In genomic region chr3:30342319-30343060, GRCh38 we compare ENCODE assay signal across 9 cellular contexts.
DNase-seq lines count a peak whose midpoint lies in the region; ATAC-seq and TF ChIP-seq lines count a peak whose summit lies in the region.
"Had no signal": no experiment of that assay in that cellular context is flagged by ENCODE, and none has a peak within 500 bp of the region (broad histone marks: within the 10 kb centered on the region; RNA-seq: fewer than 3 reads in every experiment).

No MANE protein-coding gene starts in this region.

- DNase-seq in colonic mucosa (peak; percentile 59), mucosa of gallbladder (ENCODE audit: low spot score) (peak; percentile 70), GM13976 (ENCODE audit: low spot score) (no peak), ecto neural progenitor cell (ENCODE audit: low spot score) (no peak)
- DNase-seq: activated CD4-positive, alpha-beta T cell treated with anti-CD3 and anti-CD28 coated beads, Interleukin-2, amount 50 U/mL, for 4 hours had no signal

- intact Hi-C loops in colonic mucosa (cut with DNase I) = no loop called here

- H3K36me3 ChIP-seq in ACC112 (ENCODE audit: insufficient read depth, low read length) (no peaks in the 10 kb centered on the region), colonic mucosa (no peaks in the 10 kb centered on the region)

- H2AFZ ChIP-seq in ACC112 (ENCODE audit: low read length, unreplicated experiment) = peak overlapping the region; percentile 2

- no peak for ATAC-seq in HG03108 (IDR thresholded peaks at IDR 0.05; ENCODE audit: unreplicated experiment)
- ATAC-seq in GM18517 (IDR thresholded peaks at IDR 0.05; ENCODE audit: unreplicated experiment) = no peak

- peak overlapping the region; percentile 30; the same call in 1 of the 2 replicates for H3K4me3 ChIP-seq in ACC112 (ENCODE audit: low read depth, low read length)
- H3K4me3 ChIP-seq in colonic mucosa = no peak overlapping the region

- TF ChIP-seq RAD21 in Ishikawa (IDR thresholded peaks at IDR 0.05; ENCODE audit: low read depth) = no peak; the same call in 1 of the 2 replicates

- no peak overlapping the region for H3K9ac ChIP-seq in colonic mucosa (ENCODE audit: low read depth in 2 of 2, low read length in 2 of 2)

- in situ Hi-C loops in GM13976 (cut with MboI; ENCODE audit: low sequenced_read_pairs, unreplicated experiment) = no loop called here

- TF ChIP-seq EP300 in Ishikawa (IDR thresholded peaks at IDR 0.05; ENCODE audit: borderline replicate concordance) = peak; percentile 74; the same call in 1 of the 2 replicates

- H3K27me3 ChIP-seq in ACC112 (ENCODE audit: insufficient read depth, low read length) (no peaks in the 10 kb centered on the region), colonic mucosa (no peaks in the 10 kb centered on the region)

- no peaks in the 10 kb centered on the region for H3K9me3 ChIP-seq in colonic mucosa

- peak overlapping the region; percentile 97 for H3K27ac ChIP-seq in ACC112 (ENCODE audit: low read depth, low read length)
- H3K27ac ChIP-seq in colonic mucosa = no peak overlapping the region

- TF ChIP-seq CTCF in colonic mucosa (IDR thresholded peaks at IDR 0.05) (no peak), GM13976 (IDR thresholded peaks at IDR 0.05; ENCODE audit: borderline replicate concordance, control extremely low read depth, extremely low read depth, insufficient read depth, missing control alignments) (no peak)

- peaks cover 62% of the 10 kb centered on the region for H3K4me1 ChIP-seq in ACC112 (ENCODE audit: control insufficient read depth, insufficient read depth, low read length, unreplicated experiment)
- H3K4me1 ChIP-seq in colonic mucosa = no peaks in the 10 kb centered on the region

- H3K79me2 ChIP-seq in ACC112 (ENCODE audit: control insufficient read depth, insufficient read depth, low read length, unreplicated experiment) = no peaks in the 10 kb centered on the region

TF ChIP-seq in Ishikawa, 13 proteins besides CTCF, POLR2A, EP300 and RAD21:
- peak; percentile 77 for TF ChIP-seq NFIC (IDR thresholded peaks at IDR 0.05)
- TF ChIP-seq CEBPB (IDR thresholded peaks at IDR 0.05) = 0 out of 2 replicates have a peak, but pooled peaks have one; percentile 2
- TF ChIP-seq TCF12 (IDR thresholded peaks at IDR 0.05; ENCODE audit: low read depth) = peak; percentile 64; the same call in 1 of the 2 replicates
- TF ChIP-seq TAF1 (IDR thresholded peaks at IDR 0.05; ENCODE audit: low read depth) = no peak
- TF ChIP-seq EGR1 (IDR thresholded peaks at IDR 0.05) = no peak
- TF ChIP-seq TEAD4 (IDR thresholded peaks at IDR 0.05) = peak; percentile 57
- peak; percentile 35; the same call in 1 of the 2 replicates for TF ChIP-seq MAX (IDR thresholded peaks at IDR 0.05)
- TF ChIP-seq FOXM1 (IDR thresholded peaks at IDR 0.05; ENCODE audit: borderline replicate concordance, low read depth) = peak; percentile 61; the same call in 1 of the 2 replicates

Comparison
In these comparisons a context has a peak if more than half of its experiments do, and no peak if none do; other contexts are left out.
1. DNase-seq: peak in colonic mucosa (single experiment) and mucosa of gallbladder (single experiment); none in GM13976 (single experiment) and ecto neural progenitor cell (single experiment).